8 cellular contexts compared by ENCODE assay signal in genomic region chr12:58176296-58176869, GRCh38.
DNase-seq lines count a peak whose midpoint lies in the region; ATAC-seq, FAIRE-seq and TF ChIP-seq lines count a peak whose summit lies in the region.

No MANE protein-coding gene starts in this region.

- no peaks in the 10 kb centered on the region for H3K27me3 ChIP-seq in KMS-11 (ENCODE audit: insufficient read depth, low read depth)

- no peaks in the 10 kb centered on the region for H3K4me1 Mint-ChIP-seq in activated naive CD8-positive, alpha-beta T cell treated with anti-CD3 and anti-CD28 coated beads, Interleukin-2, amount 50 U/mL, for 24 hours

- FAIRE-seq in GM19239 (lab: Jason Lieb, UNC) = no peak

- no peak for ATAC-seq in activated naive CD8-positive, alpha-beta T cell treated with anti-CD3 and anti-CD28 coated beads, Interleukin-2, amount 50 U/mL, for 24 hours
- ATAC-seq in GM21526 (IDR thresholded peaks at IDR 0.05; ENCODE audit: low FRiP score, unreplicated experiment) = no peak

- H3K4me3 Mint-ChIP-seq in activated naive CD8-positive, alpha-beta T cell treated with anti-CD3 and anti-CD28 coated beads, Interleukin-2, amount 50 U/mL, for 24 hours = no peak overlapping the region

- H3K79me2 ChIP-seq in KMS-11 (ENCODE audit: insufficient read depth, low read depth) = no peaks in the 10 kb centered on the region

- no peak overlapping the region for H2AFZ ChIP-seq in KMS-11 (ENCODE audit: low read depth)

- peak in 2 of 3 experiments; percentile 15 to 38 for DNase-seq in NCI-H1417 (lab: John Stamatoyannopoulos, UW)
- DNase-seq in NCI-H1417 treated with DMSO at 0.1 percent for 48 hours (lab: John Stamatoyannopoulos, UW) = no peak
- peak; percentile 19 for DNase-seq in activated naive CD8-positive, alpha-beta T cell treated with anti-CD3 and anti-CD28 coated beads, Interleukin-2, amount 50 U/mL, for 24 hours
- DNase-seq in kidney tubule cell (ENCODE audit: low spot score) = peak; percentile 51
- DNase-seq in GM19239 (ENCODE audit: insufficient read length, low spot score) = no peak
- DNase-seq in foreskin melanocyte = no peak

- peaks cover 11% of the 10 kb centered on the region for H3K27me3 Mint-ChIP-seq in activated naive CD8-positive, alpha-beta T cell treated with anti-CD3 and anti-CD28 coated beads, Interleukin-2, amount 50 U/mL, for 24 hours

- H3K9ac ChIP-seq in KMS-11 = no peak overlapping the region

- H3K27ac ChIP-seq in KMS-11 = no peak overlapping the region

- H3K4me2 ChIP-seq in KMS-11 = no peak overlapping the region

- H3K4me1 ChIP-seq in KMS-11 (ENCODE audit: low read depth, poor library complexity, severe bottlenecking) = no peaks in the 10 kb centered on the region

- H3K27ac Mint-ChIP-seq in activated naive CD8-positive, alpha-beta T cell treated with anti-CD3 and anti-CD28 coated beads, Interleukin-2, amount 50 U/mL, for 24 hours = no peak overlapping the region

- H3K4me3 ChIP-seq in KMS-11 (IDR thresholded peaks at IDR 0.05; ENCODE audit: insufficient read depth, low read depth, low read length) = no peak overlapping the region

- peak; percentile 71 for TF ChIP-seq CTCF in KMS-11 (conservative IDR thresholded peaks at IDR 0.05; ENCODE audit: low read depth, low read length)

- no peaks in the 10 kb centered on the region for H3K9me3 Mint-ChIP-seq in activated naive CD8-positive, alpha-beta T cell treated with anti-CD3 and anti-CD28 coated beads, Interleukin-2, amount 50 U/mL, for 24 hours

- no peaks in the 10 kb centered on the region for H4K20me1 ChIP-seq in KMS-11 (ENCODE audit: insufficient read depth)

- no peaks in the 10 kb centered on the region for H3K36me3 Mint-ChIP-seq in activated naive CD8-positive, alpha-beta T cell treated with anti-CD3 and anti-CD28 coated beads, Interleukin-2, amount 50 U/mL, for 24 hours (ENCODE audit: low read depth)

- H3K36me3 ChIP-seq in KMS-11 (ENCODE audit: insufficient read depth) = no peaks in the 10 kb centered on the region

Comparison
In these comparisons a context has a peak if more than half of its experiments do, and no peak if none do; other contexts are left out.
1. DNase-seq: peak in NCI-H1417 (2 of 3), activated naive CD8-positive, alpha-beta T cell treated with anti-CD3 and anti-CD28 coated beads, Interleukin-2, amount 50 U/mL, for 24 hours (single experiment) and kidney tubule cell (single experiment); none in NCI-H1417 treated with DMSO at 0.1 percent for 48 hours (single experiment), GM19239 (single experiment) and foreskin melanocyte (single experiment).